ENCODE assay signal across 12 cellular contexts in the genomic region with DNA sequence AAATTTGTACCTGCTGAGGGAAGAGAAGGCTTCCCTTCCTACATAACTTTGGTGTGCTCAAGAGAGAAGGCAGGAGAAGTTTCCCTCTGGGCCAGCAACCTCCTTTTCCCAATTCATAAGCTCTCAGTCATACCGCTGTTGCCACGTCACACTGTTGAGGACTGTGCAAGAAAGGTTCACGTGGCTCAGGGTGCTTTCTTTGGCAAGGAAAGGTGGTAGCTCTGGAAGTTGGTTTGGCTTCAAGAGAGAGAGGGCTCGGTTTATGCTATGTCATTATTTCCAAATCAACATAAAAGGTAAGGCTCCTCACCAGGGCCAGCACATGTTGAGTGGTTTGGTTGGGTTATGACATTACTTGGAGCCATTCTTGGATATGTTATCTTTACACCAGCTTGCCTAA.
"Had no signal": no experiment of that assay in that cellular context is flagged by ENCODE, and none has a peak within 500 bp of the region (broad histone marks: within the 10 kb centered on the region; RNA-seq: fewer than 3 reads in every experiment).

No MANE protein-coding gene starts in this region.

- H3K27ac Mint-ChIP-seq: activated CD4-positive, alpha-beta T cell treated with anti-CD3 and anti-CD28 coated beads, Interleukin-2, amount 10 ng/mL, durations not matched to agents 7 days and 5 days; activated naive CD8-positive, alpha-beta T cell treated with anti-CD3 and anti-CD28 coated beads for 36 hours; activated T-helper 1 cell treated with anti-CD3 and anti-CD28 coated beads, Interleukin-12 subunit alpha, Interleukin-12 subunit beta, Interleukin-2, Interleukin-4 antibody, amounts not matched to agents 30 ng/mL and 10 ng/mL and 1 ng/mL, durations not matched to agents 14 hours and 24 hours and 36 hours had no signal

- H3K9me3 ChIP-seq: sigmoid colon, stomach had no signal

- H3K4me1 Mint-ChIP-seq: activated CD4-positive, alpha-beta T cell treated with anti-CD3 and anti-CD28 coated beads, Interleukin-2, amount 10 ng/mL, durations not matched to agents 7 days and 5 days had no signal

- H3K27ac ChIP-seq: cardiac muscle cell, sigmoid colon, stomach had no signal

- DNase-seq: activated CD4-positive, alpha-beta T cell treated with anti-CD3 and anti-CD28 coated beads, Interleukin-2, amount 10 ng/mL, durations not matched to agents 7 days and 5 days; activated naive CD8-positive, alpha-beta T cell treated with anti-CD3 and anti-CD28 coated beads for 36 hours; amygdala; erythroblast; hippocampal formation; midbrain; sigmoid colon; stimulated activated CD4-positive, alpha-beta T cell treated with anti-CD3 and anti-CD28 coated beads, Interleukin-1b, Interleukin-23, amount 100 ng/mL, for 48 hours; stomach; SW 1271 had no signal

- H3K27me3 Mint-ChIP-seq: activated naive CD8-positive, alpha-beta T cell treated with anti-CD3 and anti-CD28 coated beads for 36 hours had no signal

- H3K9me3 Mint-ChIP-seq: activated CD4-positive, alpha-beta T cell treated with anti-CD3 and anti-CD28 coated beads, Interleukin-2, amount 10 ng/mL, durations not matched to agents 7 days and 5 days; activated naive CD8-positive, alpha-beta T cell treated with anti-CD3 and anti-CD28 coated beads for 36 hours; activated T-helper 1 cell treated with anti-CD3 and anti-CD28 coated beads, Interleukin-12 subunit alpha, Interleukin-12 subunit beta, Interleukin-2, Interleukin-4 antibody, amounts not matched to agents 30 ng/mL and 10 ng/mL and 1 ng/mL, durations not matched to agents 14 hours and 24 hours and 36 hours had no signal

- H3K4me3 ChIP-seq: cardiac muscle cell, sigmoid colon, stomach had no signal

- H3K4me3 Mint-ChIP-seq: activated CD4-positive, alpha-beta T cell treated with anti-CD3 and anti-CD28 coated beads, Interleukin-2, amount 10 ng/mL, durations not matched to agents 7 days and 5 days; activated naive CD8-positive, alpha-beta T cell treated with anti-CD3 and anti-CD28 coated beads for 36 hours; activated T-helper 1 cell treated with anti-CD3 and anti-CD28 coated beads, Interleukin-12 subunit alpha, Interleukin-12 subunit beta, Interleukin-2, Interleukin-4 antibody, amounts not matched to agents 30 ng/mL and 10 ng/mL and 1 ng/mL, durations not matched to agents 14 hours and 24 hours and 36 hours had no signal

- H3K27me3 ChIP-seq: cardiac muscle cell, sigmoid colon, stomach had no signal

- H3K36me3 ChIP-seq: cardiac muscle cell, sigmoid colon, stomach had no signal
